1 cellular context compared by ENCODE assay signal in genomic region chr1:172662464-172663109, GRCh38.
TF ChIP-seq lines count a peak whose summit lies in the region.

No MANE protein-coding gene starts in this region.

TF ChIP-seq in K562, 482 proteins besides CTCF, POLR2A, EP300 and RAD21 (continued from another document):
- TF ChIP-seq HMBOX1 (IDR thresholded peaks at IDR 0.05), result peak; percentile 85
- no peak for TF ChIP-seq CEBPB (tag; IDR thresholded peaks at IDR 0.05)
- no peak for TF ChIP-seq MAZ (CRISPR knock-in tag; conservative IDR thresholded peaks at IDR 0.05 in 1 of 2, IDR thresholded peaks at IDR 0.05 in 1 of 2)
- no peak for TF ChIP-seq CBX3 (IDR thresholded peaks at IDR 0.05; ENCODE audit: borderline replicate concordance in 1 of 2, low read length in 2 of 2)
- no peak for TF ChIP-seq TSC22D4 (tag; IDR thresholded peaks at IDR 0.05)
- TF ChIP-seq RNF2 (IDR thresholded peaks at IDR 0.05), result 0 out of 2 replicates have a peak, but pooled peaks have one; percentile 23
- TF ChIP-seq FOSL1 (tag; conservative IDR thresholded peaks at IDR 0.05), result peak; percentile 14; the same call in 1 of the 2 replicates
